ENCODE assay signal across 20 cellular contexts in genomic region chr13:113538689-113539058, GRCh38.
"Had no signal": no experiment of that assay in that cellular context is flagged by ENCODE, and none has a peak within 500 bp of the region (broad histone marks: within the 10 kb centered on the region; RNA-seq: fewer than 3 reads in every experiment).

No MANE protein-coding gene starts in this region.

- DNase-seq: activated CD4-positive, alpha-beta T cell treated with anti-CD3 and anti-CD28 coated beads for 36 hours; activated CD4-positive, alpha-beta T cell treated with anti-CD3 and anti-CD28 coated beads, Interleukin-2, amount 50 U/mL, for 48 hours; activated T-cell treated with anti-CD3 and anti-CD28 coated beads for 4 hours; cerebellar nuclear complex; foreskin keratinocyte; mucosa of descending colon; naive B cell; right lobe of liver; stimulated activated CD4-positive, alpha-beta T cell treated with anti-CD3 and anti-CD28 coated beads, Interleukin-4, amount 100 ng/mL, for 4 hours; upper lobe of left lung had no signal

- H3K27ac ChIP-seq: foreskin keratinocyte, hepatocyte, neural progenitor cell, ovary, right lobe of liver, thoracic aorta, upper lobe of left lung had no signal

- H3K4me2 ChIP-seq: hepatocyte, neural progenitor cell had no signal

- H3K27ac Mint-ChIP-seq: activated CD4-positive, alpha-beta T cell treated with anti-CD3 and anti-CD28 coated beads for 36 hours; activated naive CD8-positive, alpha-beta T cell; activated T-helper 1 cell treated with anti-CD3 and anti-CD28 coated beads, Interleukin-12 subunit alpha, Interleukin-12 subunit beta, Interleukin-2, Interleukin-4 antibody, amounts not matched to agents 30 ng/mL and 10 ng/mL and 1 ng/mL, durations not matched to agents 14 hours and 24 hours and 36 hours; stimulated activated memory B cell treated with anti-CD40 and anti-IgM and Interleukin-4, amounts not matched to agents 10 μg/mL and 1 μg/mL and 100 μg/mL, for 72 hours had no signal

- ATAC-seq: activated CD4-positive, alpha-beta T cell treated with anti-CD3 and anti-CD28 coated beads for 36 hours; foreskin keratinocyte; left lobe of liver; mucosa of descending colon; right lobe of liver; stimulated activated memory B cell treated with anti-CD40 and anti-IgM and Interleukin-4, amounts not matched to agents 10 μg/mL and 1 μg/mL and 100 μg/mL, for 72 hours; WTC11 had no signal

- H3K9me3 ChIP-seq: mucosa of descending colon, ovary, right lobe of liver, thoracic aorta had no signal

- H3K27me3 ChIP-seq: foreskin keratinocyte, hepatocyte, neural progenitor cell, ovary, right lobe of liver, upper lobe of left lung had no signal

- FAIRE-seq: islet of Langerhans had no signal

- H3K27me3 Mint-ChIP-seq: activated CD4-positive, alpha-beta T cell treated with anti-CD3 and anti-CD28 coated beads for 36 hours; activated naive CD8-positive, alpha-beta T cell; naive B cell; stimulated activated memory B cell treated with anti-CD40 and anti-IgM and Interleukin-4, amounts not matched to agents 10 μg/mL and 1 μg/mL and 100 μg/mL, for 72 hours had no signal

- H3K9me3 Mint-ChIP-seq: stimulated activated memory B cell treated with anti-CD40 and anti-IgM and Interleukin-4, amounts not matched to agents 10 μg/mL and 1 μg/mL and 100 μg/mL, for 72 hours; WTC11 had no signal

- H3K4me3 Mint-ChIP-seq: activated CD4-positive, alpha-beta T cell treated with anti-CD3 and anti-CD28 coated beads for 36 hours; activated naive CD8-positive, alpha-beta T cell; activated T-helper 1 cell treated with anti-CD3 and anti-CD28 coated beads, Interleukin-12 subunit alpha, Interleukin-12 subunit beta, Interleukin-2, Interleukin-4 antibody, amounts not matched to agents 30 ng/mL and 10 ng/mL and 1 ng/mL, durations not matched to agents 14 hours and 24 hours and 36 hours; neural progenitor cell; stimulated activated memory B cell treated with anti-CD40 and anti-IgM and Interleukin-4, amounts not matched to agents 10 μg/mL and 1 μg/mL and 100 μg/mL, for 72 hours; WTC11 had no signal

- H3K4me1 ChIP-seq: right lobe of liver, upper lobe of left lung had no signal

- H3K9ac ChIP-seq: neural progenitor cell had no signal

- H2AFZ ChIP-seq: hepatocyte, neural progenitor cell had no signal
